ENCODE assay signal across 9 cellular contexts in genomic region chrX:110004210-110004609, GRCh38. TPM values are rescaled to one million over a fixed set of nuclear protein-coding genes. Genes with fewer than 3 reads are reported as not detected.
DNase-seq lines count a peak whose midpoint lies in the region; ATAC-seq and TF ChIP-seq lines count a peak whose summit lies in the region.
"Had no signal": no experiment of that assay in that cellular context is flagged by ENCODE, and none has a peak within 500 bp of the region (broad histone marks: within the 10 kb centered on the region; RNA-seq: fewer than 3 reads in every experiment).

No MANE protein-coding gene starts in this region.

- H3K4me1 ChIP-seq in PC-3 (ENCODE audit: insufficient read depth, low read length): peaks cover 31% of the 10 kb centered on the region
- peaks cover 9% of the 10 kb centered on the region for H3K4me1 ChIP-seq in foreskin keratinocyte
- H3K4me1 ChIP-seq in osteoblast (ENCODE audit: insufficient read depth, low read length): peaks cover 16% of the 10 kb centered on the region

- peak; percentile 17 for ATAC-seq in PC-3
- peak; percentile 2 for ATAC-seq in foreskin keratinocyte
- ATAC-seq in GM21576 (IDR thresholded peaks at IDR 0.05; ENCODE audit: unreplicated experiment): no peak
- no peak for ATAC-seq in HG02798 (IDR thresholded peaks at IDR 0.05; ENCODE audit: poor library complexity, unreplicated experiment)
- no peak for ATAC-seq in GM18873 (IDR thresholded peaks at IDR 0.05; ENCODE audit: low FRiP score, unreplicated experiment)

- POLR2A ChIA-PET in PC-3 (lab: Charles Lee; ENCODE audit: unreplicated experiment): no interaction called here

- BruUV-seq in PC-3 (replicated peaks; lab: Mats Ljungman, UMichigan): no TSS peak

- H3K9ac ChIP-seq in PC-3 (ENCODE audit: low read length): no peak overlapping the region

- H4K20me1 ChIP-seq in PC-3 (ENCODE audit: low read length) (no peaks in the 10 kb centered on the region), osteoblast (ENCODE audit: insufficient read depth, low read length) (peaks cover 5% of the 10 kb centered on the region)

- H3K4me2 ChIP-seq in PC-3 (ENCODE audit: low read length): peak overlapping the region; percentile 98
- peak overlapping the region; percentile 72 for H3K4me2 ChIP-seq in osteoblast (ENCODE audit: insufficient read depth, low read length)

- TF ChIP-seq CTCF in PC-3 (conservative IDR thresholded peaks at IDR 0.05; ENCODE audit: low read depth, low read length): no peak
- no peak for TF ChIP-seq CTCF in foreskin keratinocyte (conservative IDR thresholded peaks at IDR 0.05)
- TF ChIP-seq CTCF in osteoblast (IDR thresholded peaks at IDR 0.05; ENCODE audit: extremely low read depth, low read depth, low read length): no peak

- no peaks in the 10 kb centered on the region for H3F3A ChIP-seq in PC-3 (ENCODE audit: low read length, unreplicated experiment)

- H3K27me3 ChIP-seq in PC-3 (ENCODE audit: low read length) (no peaks in the 10 kb centered on the region), foreskin keratinocyte (no peaks in the 10 kb centered on the region), osteoblast (ENCODE audit: insufficient read depth, low read length) (peaks cover 8% of the 10 kb centered on the region)

- no peak overlapping the region for H2AFZ ChIP-seq in PC-3 (ENCODE audit: low read length)
- no peak overlapping the region for H2AFZ ChIP-seq in osteoblast (ENCODE audit: low read length)

- H3K4me3 ChIP-seq in PC-3 (ENCODE audit: low read length): peak overlapping the region; percentile 92
- H3K4me3 ChIP-seq in osteoblast (ENCODE audit: insufficient read depth, low read length): no peak overlapping the region

- H3K9me3 ChIP-seq in PC-3 (ENCODE audit: low read length): no peaks in the 10 kb centered on the region
- H3K9me3 ChIP-seq in osteoblast (ENCODE audit: low read depth, low read length): no peaks in the 10 kb centered on the region

- H3K36me3 ChIP-seq in PC-3 (ENCODE audit: low read depth, low read length) (no peaks in the 10 kb centered on the region), osteoblast (ENCODE audit: insufficient read depth, low read length) (no peaks in the 10 kb centered on the region)

- H3K9me2 ChIP-seq in PC-3 (replicated peaks; ENCODE audit: low read length): no peaks in the 10 kb centered on the region

- H3K27ac ChIP-seq in PC-3 (ENCODE audit: low read length): no peak overlapping the region
- no peak overlapping the region for H3K27ac ChIP-seq in foreskin keratinocyte
- H3K27ac ChIP-seq in osteoblast (ENCODE audit: low read depth, low read length): no peak overlapping the region

- DNase-seq in ELF-1 (ENCODE audit: low read depth, low spot score) (peak; percentile 58), PC-3 (peak; percentile 49), foreskin keratinocyte (no peak), osteoblast (ENCODE audit: insufficient read length, low spot score, missing footprints) (no peak), NCI-H82 (lab: John Stamatoyannopoulos, UW) (no peak)
- DNase-seq: activated CD4-positive, alpha-beta T cell treated with anti-CD3 and anti-CD28 coated beads for 1 hour had no signal

- H3K79me2 ChIP-seq in PC-3 (ENCODE audit: low read length) (peaks cover 47% of the 10 kb centered on the region), osteoblast (ENCODE audit: insufficient read depth, low read length) (peaks cover 2% of the 10 kb centered on the region)

- intact Hi-C loops in PC-3 (cut with micrococcal nuclease): loop anchor here (1.0 to 10.0 kb wide), 4 partner anchors 23 to 411 kb away; no protein-coding TSS in a partner anchor

- CTCF ChIA-PET in PC-3 (lab: Charles Lee): interaction anchor here (1.7 kb wide), 1 partner anchor 22 kb away, joined by 5 read pairs; no protein-coding TSS in a partner anchor

RNA-seq across cellular contexts. Expression of gene TMEM164, which starts 1.3 kb away (rescaled TPM):
- 23.7 and 26.6 TPM in 2 replicates for total RNA-seq in PC-3 (2014; rRNA removed)
- 18.2 and 18.6 TPM in 2 replicates for total RNA-seq in foreskin keratinocyte
- 6.2 and 8.8 TPM in 2 replicates for polyA plus RNA-seq in foreskin keratinocyte
- total RNA-seq in osteoblast: 7.6 and 21.5 TPM in 2 replicates

Comparison
In these comparisons a context has a peak if more than half of its experiments do, and no peak if none do; other contexts are left out.
1. DNase-seq: peak in ELF-1 (single experiment) and PC-3 (single experiment); none in foreskin keratinocyte (0 of 2), osteoblast (single experiment) and NCI-H82 (single experiment).
2. ATAC-seq: peak in PC-3 (single experiment) and foreskin keratinocyte (single experiment); none in GM21576 (single experiment), HG02798 (single experiment) and GM18873 (single experiment).